In genomic region chr15:99729920-99730319, GRCh38 we compare ENCODE assay signal across 8 cellular contexts. TPM values are rescaled to one million over a fixed set of nuclear protein-coding genes. Genes with fewer than 3 reads are reported as not detected.
DNase-seq lines count a peak whose midpoint lies in the region; ATAC-seq and TF ChIP-seq lines count a peak whose summit lies in the region.

No MANE protein-coding gene starts in this region.

- peak; percentile 73 for TF ChIP-seq CTCF in epithelial cell of proximal tubule (conservative IDR thresholded peaks at IDR 0.05; ENCODE audit: low read depth, low read length)
- TF ChIP-seq CTCF in progenitor cell of endocrine pancreas (IDR thresholded peaks at IDR 0.05; ENCODE audit: unreplicated experiment) = peak; percentile 25

- H3K36me3 Mint-ChIP-seq in progenitor cell of endocrine pancreas (ENCODE audit: insufficient read depth) = peaks cover 16% of the 10 kb centered on the region

- ATAC-seq in GM19463 (IDR thresholded peaks at IDR 0.05; ENCODE audit: unreplicated experiment) (no peak), GM21528 (IDR thresholded peaks at IDR 0.05; ENCODE audit: low FRiP score, unreplicated experiment) (no peak)

- no peaks in the 10 kb centered on the region for H3K27me3 Mint-ChIP-seq in progenitor cell of endocrine pancreas

- H3K4me3 Mint-ChIP-seq in progenitor cell of endocrine pancreas (ENCODE audit: low read depth) = no peak overlapping the region

- H3K4me1 Mint-ChIP-seq in progenitor cell of endocrine pancreas (ENCODE audit: low read depth) = peaks cover 16% of the 10 kb centered on the region

- no peak overlapping the region for H3K27ac Mint-ChIP-seq in progenitor cell of endocrine pancreas

- peaks cover 8% of the 10 kb centered on the region for H3K9me3 Mint-ChIP-seq in progenitor cell of endocrine pancreas (ENCODE audit: low read depth)

- DNase-seq in NCI-H82 (lab: John Stamatoyannopoulos, UW) = peak; percentile 40
- DNase-seq in NCI-H82 treated with DMSO at 0.1 percent for 48 hours (lab: John Stamatoyannopoulos, UW; ENCODE audit: unreplicated experiment) = no peak
- DNase-seq in NCI-H1105 treated with DMSO at 0.1 percent for 48 hours (lab: John Stamatoyannopoulos, UW) = peak; percentile 9
- DNase-seq in epithelial cell of proximal tubule (ENCODE audit: low read depth) = no peak
- DNase-seq in progenitor cell of endocrine pancreas (ENCODE audit: low spot score, unreplicated experiment) = no peak
- no peak for DNase-seq in GOT3 (lab: John Stamatoyannopoulos, UW)

- H3K4me3 ChIP-seq in epithelial cell of proximal tubule (ENCODE audit: low read depth, low read length) = no peak overlapping the region

RNA-seq across cellular contexts. Expression of gene LYSMD4, which starts 3.3 kb away (rescaled TPM):
- total RNA-seq in epithelial cell of proximal tubule (4.3 and 10.3 TPM in 2 replicates), progenitor cell of endocrine pancreas (17.9 and 18.8 TPM in 2 replicates)

Comparison
In these comparisons a context has a peak if more than half of its experiments do, and no peak if none do; other contexts are left out.
1. DNase-seq: peak in NCI-H82 (single experiment) and NCI-H1105 treated with DMSO at 0.1 percent for 48 hours (single experiment); none in NCI-H82 treated with DMSO at 0.1 percent for 48 hours (single experiment), epithelial cell of proximal tubule (single experiment), progenitor cell of endocrine pancreas (single experiment) and GOT3 (single experiment).